In the genomic region with DNA sequence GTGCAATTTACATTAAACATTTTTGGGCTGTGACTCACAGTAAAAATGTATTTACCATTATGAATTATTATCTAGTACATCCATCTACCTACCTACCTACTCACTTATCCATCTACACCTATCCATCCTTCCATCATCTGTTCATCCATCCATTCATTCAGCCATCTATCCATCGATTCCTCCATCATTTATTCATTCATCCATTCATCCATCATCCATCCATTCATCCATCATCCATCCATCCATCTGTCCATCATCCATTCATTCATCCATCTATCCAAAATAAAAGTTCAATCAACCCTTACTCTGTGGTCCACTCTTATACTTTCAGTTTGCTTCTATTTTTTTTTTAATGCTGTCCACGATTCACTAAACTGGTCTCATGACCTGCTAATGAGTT, we compare ENCODE assay signal across 1 cellular context.
TF ChIP-seq lines count a peak whose summit lies in the region.

No MANE protein-coding gene starts in this region.

TF ChIP-seq in A549, 52 proteins besides CTCF, POLR2A, EP300 and RAD21 (continued from another document):
- TF ChIP-seq, protein P1, sequence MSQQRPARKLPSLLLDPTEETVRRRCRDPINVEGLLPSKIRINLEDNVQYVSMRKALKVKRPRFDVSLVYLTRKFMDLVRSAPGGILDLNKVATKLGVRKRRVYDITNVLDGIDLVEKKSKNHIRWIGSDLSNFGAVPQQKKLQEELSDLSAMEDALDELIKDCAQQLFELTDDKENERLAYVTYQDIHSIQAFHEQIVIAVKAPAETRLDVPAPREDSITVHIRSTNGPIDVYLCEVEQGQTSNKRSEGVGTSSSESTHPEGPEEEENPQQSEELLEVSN (IDR thresholded peaks at IDR 0.05; ENCODE audit: borderline replicate concordance, low read depth) = no peak
- no peak for TF ChIP-seq ATOH8 (CRISPR knock-in tag; IDR thresholded peaks at IDR 0.05; ENCODE audit: low read depth)
- no peak for TF ChIP-seq MAFK (IDR thresholded peaks at IDR 0.05; ENCODE audit: partially characterized antibody)
- TF ChIP-seq POLR2AphosphoS2 (conservative IDR thresholded peaks at IDR 0.05; ENCODE audit: low read length) = no peak
- TF ChIP-seq HOXB5 (CRISPR knock-in tag; IDR thresholded peaks at IDR 0.05) = no peak
- TF ChIP-seq ZNF302 (CRISPR knock-in tag; IDR thresholded peaks at IDR 0.05) = no peak
- no peak for TF ChIP-seq NR3C1 (IDR thresholded peaks at IDR 0.05)
- TF ChIP-seq RCOR1 (IDR thresholded peaks at IDR 0.05; ENCODE audit: low read depth, low read length) = no peak
- no peak for TF ChIP-seq HEYL (CRISPR knock-in tag; IDR thresholded peaks at IDR 0.05)
- no peak for TF ChIP-seq RNF2 (IDR thresholded peaks at IDR 0.05; ENCODE audit: borderline replicate concordance, low read depth)
- no peak for TF ChIP-seq RFX5 (IDR thresholded peaks at IDR 0.05)
- TF ChIP-seq KDM1A (IDR thresholded peaks at IDR 0.05; ENCODE audit: low read depth) = no peak
- TF ChIP-seq CHD2 (IDR thresholded peaks at IDR 0.05; ENCODE audit: low read length, partially characterized antibody) = no peak
